ENCODE assay signal across 11 cellular contexts in genomic region chr22:37165940-37166674, GRCh38. TPM values are rescaled to one million over a fixed set of nuclear protein-coding genes. Genes with fewer than 3 reads are reported as not detected.
DNase-seq lines count a peak whose midpoint lies in the region; ATAC-seq and TF ChIP-seq lines count a peak whose summit lies in the region.
"Had no signal": no experiment of that assay in that cellular context is flagged by ENCODE, and none has a peak within 500 bp of the region (broad histone marks: within the 10 kb centered on the region; RNA-seq: fewer than 3 reads in every experiment).

No MANE protein-coding gene starts in this region.

- no peak for DNase-seq in activated naive CD4-positive, alpha-beta T cell treated with anti-CD3 and anti-CD28 coated beads for 36 hours
- DNase-seq in activated naive CD4-positive, alpha-beta T cell treated with Interleukin-2 at 50 U/mL for 16 hours, result no peak
- DNase-seq in right lobe of liver (peak in 2 of 3 donors; percentile 24 to 49), type B pancreatic cell (ENCODE audit: extremely low spot score, unreplicated experiment) (no peak), occipital lobe (lab: John Stamatoyannopoulos, UW) (no peak), GDM1 (lab: John Stamatoyannopoulos, UW) (no peak), tibial nerve (ENCODE audit: low spot score in 2 of 2) (no peak)
- DNase-seq: NCI-H187 treated with DMSO at 0.1 percent for 48 hours had no signal

- H3K36me3 Mint-ChIP-seq in activated naive CD4-positive, alpha-beta T cell treated with anti-CD3 and anti-CD28 coated beads for 36 hours (ENCODE audit: low read depth), result no peaks in the 10 kb centered on the region
- H3K36me3 Mint-ChIP-seq in activated T-helper 17 cell treated with anti-CD3 and anti-CD28 coated beads, Interleukin-2, amount 50 U/mL, for 72 hours (ENCODE audit: low read depth), result peaks cover 13% of the 10 kb centered on the region
- no peaks in the 10 kb centered on the region for H3K36me3 Mint-ChIP-seq in type B pancreatic cell

- H3K27me3 ChIP-seq in right lobe of liver (no peaks in the 10 kb centered on the region), tibial nerve (no peaks in the 10 kb centered on the region)
- H3K27me3 ChIP-seq: suprapubic skin had no signal

- H3K9me3 ChIP-seq in right lobe of liver, result no peaks in the 10 kb centered on the region
- peaks cover 0 to 4% (median 0%) of the 10 kb centered on the region in 4 donors for H3K9me3 ChIP-seq in tibial nerve
- H3K9me3 ChIP-seq: suprapubic skin had no signal

- H3K27ac ChIP-seq in right lobe of liver (no peak overlapping the region), tibial nerve (peak overlapping the region in 1 of 4 donors; percentile 7)
- H3K27ac ChIP-seq: suprapubic skin had no signal

- H3K27ac Mint-ChIP-seq in activated naive CD4-positive, alpha-beta T cell treated with anti-CD3 and anti-CD28 coated beads for 36 hours, result peak overlapping the region; percentile 79
- H3K27ac Mint-ChIP-seq in activated T-helper 17 cell treated with anti-CD3 and anti-CD28 coated beads, Interleukin-2, amount 50 U/mL, for 72 hours, result peak overlapping the region; percentile 68
- H3K27ac Mint-ChIP-seq in type B pancreatic cell, result peak overlapping the region; percentile 22

- ATAC-seq in activated T-helper 17 cell treated with anti-CD3 and anti-CD28 coated beads, Interleukin-2, amount 50 U/mL, for 72 hours (replicated peaks), result no peak
- no peak for ATAC-seq in right lobe of liver

- CTCF ChIA-PET in activated naive CD4-positive, alpha-beta T cell treated with anti-CD3 and anti-CD28 coated beads for 36 hours (lab: Charles Lee), result interaction anchor here (0.6 to 3.4 kb wide), 18 partner anchors 10 to 364 kb away, joined by 3 to 39 read pairs (median 4); partner anchors contain the start of gene KCTD17

- H3K4me1 ChIP-seq in right lobe of liver (peaks cover 0 to 17% (median 8%) of the 10 kb centered on the region in 4 donors), tibial nerve (peaks cover 0 to 17% (median 4%) of the 10 kb centered on the region in 4 donors)

- H3K4me1 Mint-ChIP-seq in activated naive CD4-positive, alpha-beta T cell treated with anti-CD3 and anti-CD28 coated beads for 36 hours (ENCODE audit: low read depth), result peaks cover 82% of the 10 kb centered on the region
- peaks cover 44% of the 10 kb centered on the region for H3K4me1 Mint-ChIP-seq in activated T-helper 17 cell treated with anti-CD3 and anti-CD28 coated beads, Interleukin-2, amount 50 U/mL, for 72 hours
- H3K4me1 Mint-ChIP-seq in type B pancreatic cell (ENCODE audit: unreplicated experiment), result peaks cover 11% of the 10 kb centered on the region

- H3K27me3 Mint-ChIP-seq in activated naive CD4-positive, alpha-beta T cell treated with anti-CD3 and anti-CD28 coated beads for 36 hours (ENCODE audit: low read depth), result no peaks in the 10 kb centered on the region
- H3K27me3 Mint-ChIP-seq in activated T-helper 17 cell treated with anti-CD3 and anti-CD28 coated beads, Interleukin-2, amount 50 U/mL, for 72 hours, result no peaks in the 10 kb centered on the region
- H3K27me3 Mint-ChIP-seq in type B pancreatic cell, result peaks cover under 1% of the 10 kb centered on the region

- no peaks in the 10 kb centered on the region for H3K9me3 Mint-ChIP-seq in activated naive CD4-positive, alpha-beta T cell treated with anti-CD3 and anti-CD28 coated beads for 36 hours
- no peaks in the 10 kb centered on the region for H3K9me3 Mint-ChIP-seq in activated T-helper 17 cell treated with anti-CD3 and anti-CD28 coated beads, Interleukin-2, amount 50 U/mL, for 72 hours
- H3K9me3 Mint-ChIP-seq in type B pancreatic cell, result no peaks in the 10 kb centered on the region

- H3K4me3 Mint-ChIP-seq in activated naive CD4-positive, alpha-beta T cell treated with anti-CD3 and anti-CD28 coated beads for 36 hours, result peak overlapping the region; percentile 66
- peak overlapping the region; percentile 69 for H3K4me3 Mint-ChIP-seq in activated T-helper 17 cell treated with anti-CD3 and anti-CD28 coated beads, Interleukin-2, amount 50 U/mL, for 72 hours
- no peak overlapping the region for H3K4me3 Mint-ChIP-seq in type B pancreatic cell

- TF ChIP-seq CTCF in right lobe of liver (IDR thresholded peaks at IDR 0.05) (no peak), type B pancreatic cell (conservative IDR thresholded peaks at IDR 0.05) (no peak), tibial nerve (IDR thresholded peaks at IDR 0.05) (no peak)

- intact Hi-C loops in activated naive CD4-positive, alpha-beta T cell treated with anti-CD3 and anti-CD28 coated beads for 36 hours (cut with micrococcal nuclease), result loop anchor here (1.0 kb wide), 2 partner anchors 32 to 95 kb away; no protein-coding TSS in a partner anchor
- intact Hi-C loops in right lobe of liver (cut with DNase I), result no loop called here

- TF ChIP-seq POLR2A in right lobe of liver (IDR thresholded peaks at IDR 0.05) (no peak), tibial nerve (IDR thresholded peaks at IDR 0.05) (no peak)

- H3K36me3 ChIP-seq in right lobe of liver (no peaks in the 10 kb centered on the region), tibial nerve (no peaks in the 10 kb centered on the region)
- H3K36me3 ChIP-seq: suprapubic skin had no signal

- TF ChIP-seq EP300 in tibial nerve (IDR thresholded peaks at IDR 0.05), result no peak

- WGBS in right lobe of liver (ENCODE audit: insufficient coverage, low coverage, low lambda C conversion rate, missing lambda C conversion rate), result 60% methylated on average over 15 of the region's 25 CpGs
- 57 to 64% methylated on average over 23 to 25 of the region's 25 CpGs for WGBS in tibial nerve, 2 donors

- H3K4me3 ChIP-seq in right lobe of liver, result no peak overlapping the region
- no peak overlapping the region for H3K4me3 ChIP-seq in tibial nerve
- H3K4me3 ChIP-seq: suprapubic skin had no signal

RNA-seq across cellular contexts. Expression of gene IL2RB, which starts 16.4 kb away (rescaled TPM):
- 100 to 1,000 TPM; 126 to 134 TPM for total RNA-seq in activated naive CD4-positive, alpha-beta T cell treated with anti-CD3 and anti-CD28 coated beads for 36 hours
- 100 to 1,000 TPM; 425 to 498 TPM for total RNA-seq in activated T-helper 17 cell treated with anti-CD3 and anti-CD28 coated beads, Interleukin-2, amount 50 U/mL, for 72 hours
- total RNA-seq in right lobe of liver (1 to 10 TPM; 1.2 to 8.6 (median 2.0) TPM), type B pancreatic cell (ENCODE audit: low replicate concordance) (0.12 and 0.68 TPM in 2 replicates), occipital lobe (not detected), tibial nerve (1 to 10 TPM in 2 of 4 donors, under 1 TPM in 1, not detected in 1; 0.22 to 2.7 (median 1.2) TPM)

RNA-seq across cellular contexts. Expression of gene C1QTNF6, which starts 21.9 kb away (rescaled TPM):
- 10 to 100 TPM; 13.4 to 13.6 TPM for total RNA-seq in activated naive CD4-positive, alpha-beta T cell treated with anti-CD3 and anti-CD28 coated beads for 36 hours
- 10 to 100 TPM in 1 of 2 donors, 1 to 10 TPM in 1; 5.0 to 16.3 TPM for total RNA-seq in activated T-helper 17 cell treated with anti-CD3 and anti-CD28 coated beads, Interleukin-2, amount 50 U/mL, for 72 hours
- total RNA-seq in right lobe of liver (10 to 100 TPM in 2 of 6 experiments, 1 to 10 TPM in 4; 3.3 to 12.6 (median 6.3) TPM), type B pancreatic cell (ENCODE audit: low replicate concordance) (23.2 and 26.2 TPM in 2 replicates), occipital lobe (5.3 TPM), tibial nerve (1 to 10 TPM; 2.6 to 3.9 (median 3.4) TPM)

RNA-seq across cellular contexts. Expression of gene SSTR3, which starts 46.2 kb away (rescaled TPM):
- total RNA-seq in activated naive CD4-positive, alpha-beta T cell treated with anti-CD3 and anti-CD28 coated beads for 36 hours, result 10 to 100 TPM; 28.1 to 28.6 TPM
- total RNA-seq in activated T-helper 17 cell treated with anti-CD3 and anti-CD28 coated beads, Interleukin-2, amount 50 U/mL, for 72 hours, result 10 to 100 TPM in 1 of 2 donors, 1 to 10 TPM in 1; 2.6 to 16.2 TPM
- total RNA-seq in right lobe of liver (not detected), type B pancreatic cell (ENCODE audit: low replicate concordance) (2.4 and 3.4 TPM in 2 replicates), occipital lobe (not detected), tibial nerve (not detected)
- total RNA-seq: suprapubic skin had no signal

RNA-seq across cellular contexts. Expression of gene TMPRSS6, which starts 56.6 kb away (rescaled TPM):
- total RNA-seq in activated naive CD4-positive, alpha-beta T cell treated with anti-CD3 and anti-CD28 coated beads for 36 hours, result 10 to 100 TPM; 10.7 to 10.9 TPM
- total RNA-seq in activated T-helper 17 cell treated with anti-CD3 and anti-CD28 coated beads, Interleukin-2, amount 50 U/mL, for 72 hours, result 100 to 1,000 TPM in 1 of 2 donors, 10 to 100 TPM in 1; 86.6 to 343 TPM
- 100 to 1,000 TPM in 1 of 6 experiments, 10 to 100 TPM in 5; 40.7 to 104 (median 60.6) TPM for total RNA-seq in right lobe of liver
- total RNA-seq in type B pancreatic cell (ENCODE audit: low replicate concordance), result 7.6 and 14.3 TPM in 2 replicates
- not detected for total RNA-seq in occipital lobe
- total RNA-seq in tibial nerve, result not detected
- total RNA-seq: H9 had no signal

Comparison
In these comparisons a context has a peak if more than half of its experiments do, and no peak if none do; other contexts are left out.
1. DNase-seq: peak in right lobe of liver (2 of 3); none in activated naive CD4-positive, alpha-beta T cell treated with anti-CD3 and anti-CD28 coated beads for 36 hours (single experiment), activated naive CD4-positive, alpha-beta T cell treated with Interleukin-2 at 50 U/mL for 16 hours (single experiment), type B pancreatic cell (single experiment), occipital lobe (single experiment), GDM1 (single experiment) and tibial nerve (0 of 2).
2. H3K27ac Mint-ChIP-seq: peak in every context shown above with its lines; median percentile 79 in activated naive CD4-positive, alpha-beta T cell treated with anti-CD3 and anti-CD28 coated beads for 36 hours; 68 in activated T-helper 17 cell treated with anti-CD3 and anti-CD28 coated beads, Interleukin-2, amount 50 U/mL, for 72 hours; 22 in type B pancreatic cell.
3. RNA of gene IL2RB, which starts 16.4 kb away (total RNA-seq): 425 to 498 TPM in activated T-helper 17 cell treated with anti-CD3 and anti-CD28 coated beads, Interleukin-2, amount 50 U/mL, for 72 hours and 126 to 134 TPM in activated naive CD4-positive, alpha-beta T cell treated with anti-CD3 and anti-CD28 coated beads for 36 hours; 1.2 to 8.6 TPM in right lobe of liver, 0.22 to 2.7 TPM in tibial nerve, 0.12 to 0.68 TPM in type B pancreatic cell and not detected in occipital lobe (single experiment); every median in the first group is over 10 times any median in the second.